In genomic region chr19:18007939-18008673, GRCh38 we compare ENCODE assay signal across 8 cellular contexts. TPM values are rescaled to one million over a fixed set of nuclear protein-coding genes. Genes with fewer than 3 reads are reported as not detected.
DNase-seq lines count a peak whose midpoint lies in the region; ATAC-seq and TF ChIP-seq lines count a peak whose summit lies in the region.

TSS of gene ARRDC2 (plus strand) at chr19:18008170. CDS start at chr19:18008311, 141 bp downstream.

- H3K36me3 ChIP-seq in RWPE2 (ENCODE audit: low read depth) = peaks cover 23% of the 10 kb centered on the region
- no peaks in the 10 kb centered on the region for H3K36me3 ChIP-seq in neural progenitor cell

- no peaks in the 10 kb centered on the region for H3K36me3 Mint-ChIP-seq in neural progenitor cell

- peak within 1 kb of the TSS; percentile 29 for H3K4me3 ChIP-seq in RWPE2 (ENCODE audit: severe bottlenecking)
- H3K4me3 ChIP-seq in neural progenitor cell = peak within 1 kb of the TSS; percentile 51

- H3K4me1 Mint-ChIP-seq in neural progenitor cell = peaks cover 14% of the 10 kb centered on the region
- peaks cover 61% of the 10 kb centered on the region for H3K4me1 Mint-ChIP-seq in stimulated activated naive CD8-positive, alpha-beta T cell treated with anti-CD3 and anti-CD28 coated beads, Interleukin-15, amount 100 ng/mL, for 72 hours

- H3K27ac ChIP-seq in RWPE2 (ENCODE audit: poor library complexity, severe bottlenecking) (peak within 1 kb of the TSS; percentile 4), neural progenitor cell (no peak within 1 kb of the TSS)

- H3K27ac Mint-ChIP-seq in neural progenitor cell = peak within 1 kb of the TSS; percentile 79
- peak within 1 kb of the TSS; percentile 75 to 87 for H3K27ac Mint-ChIP-seq in stimulated activated naive CD8-positive, alpha-beta T cell treated with anti-CD3 and anti-CD28 coated beads, Interleukin-15, amount 100 ng/mL, for 72 hours

- H3K27me3 Mint-ChIP-seq in neural progenitor cell (ENCODE audit: insufficient read depth, low read depth) = peaks cover 15% of the 10 kb centered on the region
- no peaks in the 10 kb centered on the region for H3K27me3 Mint-ChIP-seq in stimulated activated naive CD8-positive, alpha-beta T cell treated with anti-CD3 and anti-CD28 coated beads, Interleukin-15, amount 100 ng/mL, for 72 hours

- no peaks in the 10 kb centered on the region for H3K79me2 ChIP-seq in neural progenitor cell (ENCODE audit: low read depth)

- DNase-seq in HUDEP-2 (lab: John Stamatoyannopoulos, UW; ENCODE audit: unreplicated experiment in 76 of 76) (peak in 63 of 76 experiments; percentile 29 to 80 (median 65)), RWPE2 (ENCODE audit: low spot score) (peak; percentile 87), foreskin melanocyte (peak; percentile 77), neural progenitor cell (ENCODE audit: low spot score) (peak; percentile 98)
- peak; percentile 87 for DNase-seq in activated naive CD4-positive, alpha-beta T cell treated with Interleukin-2 at 50 U/mL for 16 hours
- DNase-seq in stimulated activated naive CD8-positive, alpha-beta T cell treated with anti-CD3 and anti-CD28 coated beads, Interleukin-15, amount 100 ng/mL, for 72 hours = peak; percentile 85 to 90

- no peaks in the 10 kb centered on the region for H3K4me1 ChIP-seq in RWPE2 (ENCODE audit: insufficient read depth, poor library complexity, severe bottlenecking)
- peaks cover under 1% of the 10 kb centered on the region for H3K4me1 ChIP-seq in neural progenitor cell

- TF ChIP-seq CTCF in RWPE2 (IDR thresholded peaks at IDR 0.05; ENCODE audit: poor library complexity, severe bottlenecking) (no peak), neural progenitor cell (IDR thresholded peaks at IDR 0.05) (no peak)

- H3K4me3 Mint-ChIP-seq in neural progenitor cell = peak within 1 kb of the TSS; percentile 93
- peak within 1 kb of the TSS; percentile 86 to 93 for H3K4me3 Mint-ChIP-seq in stimulated activated naive CD8-positive, alpha-beta T cell treated with anti-CD3 and anti-CD28 coated beads, Interleukin-15, amount 100 ng/mL, for 72 hours

- H3F3A ChIP-seq in neural progenitor cell (ENCODE audit: low read depth) = peaks cover 10% of the 10 kb centered on the region

- H4K20me1 ChIP-seq in neural progenitor cell (ENCODE audit: low read depth) = no peaks in the 10 kb centered on the region

- H3K27me3 ChIP-seq in RWPE2 (ENCODE audit: insufficient read depth, poor library complexity, severe bottlenecking) = no peaks in the 10 kb centered on the region
- peaks cover 12% of the 10 kb centered on the region for H3K27me3 ChIP-seq in neural progenitor cell

- ATAC-seq in GM18511 (IDR thresholded peaks at IDR 0.05; ENCODE audit: unreplicated experiment) (peak; percentile 58), RWPE2 (ENCODE audit: low read depth) (peak; percentile 70), GM21723 (IDR thresholded peaks at IDR 0.05; ENCODE audit: unreplicated experiment) (no peak)
- peak; percentile 84 for ATAC-seq in stimulated activated naive CD8-positive, alpha-beta T cell treated with anti-CD3 and anti-CD28 coated beads, Interleukin-15, amount 100 ng/mL, for 72 hours

- no peak within 1 kb of the TSS for H3K9ac ChIP-seq in neural progenitor cell

- H3K9me3 ChIP-seq in RWPE2 (ENCODE audit: severe bottlenecking) (no peaks in the 10 kb centered on the region), neural progenitor cell (ENCODE audit: low read depth) (no peaks in the 10 kb centered on the region)

- H3K9me3 Mint-ChIP-seq in neural progenitor cell = peaks cover 2% of the 10 kb centered on the region
- no peaks in the 10 kb centered on the region for H3K9me3 Mint-ChIP-seq in stimulated activated naive CD8-positive, alpha-beta T cell treated with anti-CD3 and anti-CD28 coated beads, Interleukin-15, amount 100 ng/mL, for 72 hours

- H3K4me2 ChIP-seq in neural progenitor cell = peak within 1 kb of the TSS; percentile 86

- H2AFZ ChIP-seq in neural progenitor cell (replicated peaks) = peak within 1 kb of the TSS; percentile 81

RNA-seq across cellular contexts. Expression of gene ARRDC2, which starts in this region (rescaled TPM):
- total RNA-seq in neural progenitor cell (ENCODE audit: low replicate concordance) = 4.7 and 14.4 TPM in 2 replicates
